Comparison of ENCODE assay signal across 8 cellular contexts in genomic region chr17:47742319-47743181, GRCh38. TPM values are rescaled to one million over a fixed set of nuclear protein-coding genes. Genes with fewer than 3 reads are reported as not detected.
DNase-seq lines count a peak whose midpoint lies in the region; ATAC-seq and TF ChIP-seq lines count a peak whose summit lies in the region.

No MANE protein-coding gene starts in this region.

- peak; percentile 82 for DNase-seq in BE2C
- peak; percentile 76 for DNase-seq in HuH-7 (ENCODE audit: low spot score)
- peak; percentile 52 for DNase-seq in activated CD4-positive, CD25-positive, alpha-beta regulatory T cell treated with anti-CD3 and anti-CD28 coated beads, Interleukin-2, amount 50 U/mL, for 72 hours
- no peak for DNase-seq in fibroblast of mammary gland (ENCODE audit: low read depth)
- DNase-seq in stimulated activated effector memory CD8-positive, alpha-beta T cell treated with anti-CD3 and anti-CD28 coated beads, Interleukin-12 subunit alpha, Interleukin-12 subunit beta, amount 100 ng/mL, for 72 hours (ENCODE audit: low spot score in 2 of 2): no peak
- no peak for DNase-seq in G401 (ENCODE audit: low spot score)

- H3K4me1 Mint-ChIP-seq in stimulated activated effector memory CD8-positive, alpha-beta T cell treated with anti-CD3 and anti-CD28 coated beads, Interleukin-12 subunit alpha, Interleukin-12 subunit beta, amount 100 ng/mL, for 72 hours: peaks cover 65% of the 10 kb centered on the region

- no peaks in the 10 kb centered on the region for H3K9me3 ChIP-seq in BE2C

- no peaks in the 10 kb centered on the region for H3K36me3 ChIP-seq in BE2C

- H3K4me3 Mint-ChIP-seq in stimulated activated effector memory CD8-positive, alpha-beta T cell treated with anti-CD3 and anti-CD28 coated beads, Interleukin-12 subunit alpha, Interleukin-12 subunit beta, amount 100 ng/mL, for 72 hours: peak overlapping the region; percentile 99

- peaks cover 14% of the 10 kb centered on the region for H3K27me3 ChIP-seq in BE2C

- peak overlapping the region; percentile 20 for H3K4me3 ChIP-seq in BE2C (ENCODE audit: low read depth, low read length)
- no peak overlapping the region for H3K4me3 ChIP-seq in fibroblast of mammary gland (ENCODE audit: control insufficient read depth, low read depth, low read length)

- peaks cover 100% of the 10 kb centered on the region for H3K36me3 Mint-ChIP-seq in stimulated activated effector memory CD8-positive, alpha-beta T cell treated with anti-CD3 and anti-CD28 coated beads, Interleukin-12 subunit alpha, Interleukin-12 subunit beta, amount 100 ng/mL, for 72 hours

- TF ChIP-seq CTCF in BE2C (IDR thresholded peaks at IDR 0.05; ENCODE audit: low read depth, low read length) (peak; percentile 75), fibroblast of mammary gland (conservative IDR thresholded peaks at IDR 0.05; ENCODE audit: control insufficient read depth, insufficient read depth, low read depth, low read length) (peak; percentile 30)

- in situ Hi-C loops in G401 (cut with HindIII; ENCODE audit: low sequenced_read_pairs): no loop called here

- H3K27ac Mint-ChIP-seq in stimulated activated effector memory CD8-positive, alpha-beta T cell treated with anti-CD3 and anti-CD28 coated beads, Interleukin-12 subunit alpha, Interleukin-12 subunit beta, amount 100 ng/mL, for 72 hours: peak overlapping the region; percentile 90

- no peaks in the 10 kb centered on the region for H3K4me1 ChIP-seq in BE2C

- H3K9me3 Mint-ChIP-seq in stimulated activated effector memory CD8-positive, alpha-beta T cell treated with anti-CD3 and anti-CD28 coated beads, Interleukin-12 subunit alpha, Interleukin-12 subunit beta, amount 100 ng/mL, for 72 hours: no peaks in the 10 kb centered on the region

- peak; percentile 20 for ATAC-seq in stimulated activated effector memory CD8-positive, alpha-beta T cell treated with anti-CD3 and anti-CD28 coated beads, Interleukin-12 subunit alpha, Interleukin-12 subunit beta, amount 100 ng/mL, for 72 hours
- ATAC-seq in HG03520 (IDR thresholded peaks at IDR 0.05; ENCODE audit: unreplicated experiment) (no peak), GM18858 (IDR thresholded peaks at IDR 0.05; ENCODE audit: unreplicated experiment) (no peak)

RNA-seq across cellular contexts. Expression of gene TBX21, which starts 9.5 kb away (rescaled TPM):
- polyA plus RNA-seq in BE2C (2012; ENCODE audit: insufficient read depth, insufficient read length, low read depth): not detected
- not detected in 2 replicates for total RNA-seq in G401 (2014; rRNA removed; shearing (Covaris generic))

RNA-seq across cellular contexts. Expression of gene TBKBP1, which starts 48.6 kb away (rescaled TPM):
- polyA plus RNA-seq in BE2C (2012; ENCODE audit: insufficient read depth, insufficient read length, low read depth): 31.1 TPM
- 18.9 and 32.5 TPM in 2 replicates for total RNA-seq in G401 (2014; rRNA removed; shearing (Covaris generic))

Comparison
In these comparisons a context has a peak if more than half of its experiments do, and no peak if none do; other contexts are left out.
1. DNase-seq: peak in BE2C (single experiment), HuH-7 (single experiment) and activated CD4-positive, CD25-positive, alpha-beta regulatory T cell treated with anti-CD3 and anti-CD28 coated beads, Interleukin-2, amount 50 U/mL, for 72 hours (single experiment); none in fibroblast of mammary gland (single experiment), stimulated activated effector memory CD8-positive, alpha-beta T cell treated with anti-CD3 and anti-CD28 coated beads, Interleukin-12 subunit alpha, Interleukin-12 subunit beta, amount 100 ng/mL, for 72 hours (0 of 2) and G401 (single experiment).